In genomic region chr5:96703985-96704384, GRCh38 we compare ENCODE assay signal across 10 cellular contexts.
A peak's percentile ranks its signal among the peaks of the same experiment; 100 is the strongest.
DNase-seq lines count a peak whose midpoint lies in the region; ATAC-seq, FAIRE-seq and TF ChIP-seq lines count a peak whose summit lies in the region.
"Had no signal": no experiment of that assay in that cellular context is flagged by ENCODE, and none has a peak within 500 bp of the region (broad histone marks: within the 10 kb centered on the region; RNA-seq: fewer than 3 reads in every experiment).

No MANE protein-coding gene starts in this region.

- H3K4me3 ChIP-seq in astrocyte of the cerebellum (ENCODE audit: low read depth, low read length) = peak overlapping the region; percentile 51
- peak overlapping the region; percentile 86 to 93 for H3K4me3 ChIP-seq in stomach smooth muscle (ENCODE audit: low read length in 2 of 2)

- no peaks in the 10 kb centered on the region for H3K9me3 Mint-ChIP-seq in T-helper 2 cell treated with Interferon-gamma antibody and Interleukin-4, amounts not matched to agents 5 μg/mL and 100 μg/mL, for 36 hours

- peaks cover 18% of the 10 kb centered on the region for H3K4me1 ChIP-seq in stomach smooth muscle (ENCODE audit: control insufficient read depth, insufficient read depth, low read length)

- TF ChIP-seq CTCF in astrocyte of the cerebellum (IDR thresholded peaks at IDR 0.05; ENCODE audit: low read depth, low read length, missing control alignments) = no peak

- DNase-seq in T-helper 2 cell treated with Interferon-gamma antibody and Interleukin-4, amounts not matched to agents 5 μg/mL and 100 μg/mL, for 36 hours (ENCODE audit: low spot score) = no peak
- no peak for DNase-seq in T-helper 2 cell
- no peak for DNase-seq in astrocyte of the cerebellum (ENCODE audit: low read depth)
- peak; percentile 22 for DNase-seq in kidney tubule cell (ENCODE audit: low spot score)
- no peak for DNase-seq in H54 (ENCODE audit: insufficient read length, low spot score)
- DNase-seq: activated effector memory CD4-positive, alpha-beta T cell treated with Interleukin-2 at 50 U/mL for 16 hours; AML-193 had no signal

- peaks cover 6% of the 10 kb centered on the region for H3K36me3 Mint-ChIP-seq in T-helper 2 cell treated with Interferon-gamma antibody and Interleukin-4, amounts not matched to agents 5 μg/mL and 100 μg/mL, for 36 hours (ENCODE audit: low read depth)

- H3K9ac ChIP-seq in stomach smooth muscle (ENCODE audit: low read length in 2 of 2) = peak overlapping the region; percentile 84 to 86

- no peaks in the 10 kb centered on the region for H3K27me3 Mint-ChIP-seq in T-helper 2 cell treated with Interferon-gamma antibody and Interleukin-4, amounts not matched to agents 5 μg/mL and 100 μg/mL, for 36 hours (ENCODE audit: low read depth)

- peak overlapping the region; percentile 6 for H3K27ac Mint-ChIP-seq in T-helper 2 cell treated with Interferon-gamma antibody and Interleukin-4, amounts not matched to agents 5 μg/mL and 100 μg/mL, for 36 hours

- peak overlapping the region; percentile 84 for H3K27ac ChIP-seq in stomach smooth muscle (ENCODE audit: low read length)

- no peaks in the 10 kb centered on the region for H3K9me3 ChIP-seq in stomach smooth muscle (ENCODE audit: control insufficient read depth in 2 of 2, low read length in 2 of 2)

- no peak for FAIRE-seq in H54 (lab: Jason Lieb, UNC)

- no peaks in the 10 kb centered on the region for H3K27me3 ChIP-seq in stomach smooth muscle (ENCODE audit: control insufficient read depth in 1 of 2, insufficient read depth in 2 of 2, low read length in 2 of 2)

- no peaks in the 10 kb centered on the region for H3K36me3 ChIP-seq in stomach smooth muscle (ENCODE audit: control insufficient read depth in 2 of 2, insufficient read depth in 2 of 2, low read length in 2 of 2)

- ATAC-seq in GM19395 (IDR thresholded peaks at IDR 0.05; ENCODE audit: unreplicated experiment) = no peak
- no peak for ATAC-seq in GM18502 (IDR thresholded peaks at IDR 0.05; ENCODE audit: poor library complexity, unreplicated experiment)

- TF ChIP-seq POLR2A in H54 (IDR thresholded peaks at IDR 0.05; ENCODE audit: low read depth, low read length) = no peak

- H3K4me3 Mint-ChIP-seq in T-helper 2 cell treated with Interferon-gamma antibody and Interleukin-4, amounts not matched to agents 5 μg/mL and 100 μg/mL, for 36 hours = peak overlapping the region; percentile 92

- H3K4me1 Mint-ChIP-seq in T-helper 2 cell treated with Interferon-gamma antibody and Interleukin-4, amounts not matched to agents 5 μg/mL and 100 μg/mL, for 36 hours (ENCODE audit: low read depth) = peaks cover 26% of the 10 kb centered on the region

- in situ Hi-C loops in astrocyte of the cerebellum (cut with HindIII; ENCODE audit: low sequenced_read_pairs) = no loop called here
